Comparison of ENCODE assay signal across 22 cellular contexts in the genomic region with DNA sequence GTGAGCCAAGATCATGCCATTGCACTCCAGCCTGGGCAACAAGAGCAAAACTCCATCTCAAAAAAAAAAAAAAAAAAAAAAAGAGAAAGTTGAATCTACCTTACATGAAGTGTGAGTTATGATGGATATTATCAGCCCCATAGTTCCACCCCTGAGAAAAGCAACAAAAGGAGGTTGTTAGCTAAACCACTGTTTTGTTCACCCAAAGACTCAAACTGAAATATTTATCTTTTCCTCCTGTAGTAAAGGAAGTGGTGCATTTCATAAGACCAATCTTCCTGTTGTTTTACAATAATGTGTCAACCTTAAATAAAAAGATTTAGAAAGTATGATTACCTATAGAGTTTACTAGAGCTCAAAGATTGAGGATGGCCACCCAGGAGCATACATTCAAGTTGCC. TPM values are rescaled to one million over a fixed set of nuclear protein-coding genes. Genes with fewer than 3 reads are reported as not detected.
DNase-seq lines count a peak whose midpoint lies in the region; ATAC-seq and TF ChIP-seq lines count a peak whose summit lies in the region.
"Had no signal": no experiment of that assay in that cellular context is flagged by ENCODE, and none has a peak within 500 bp of the region (broad histone marks: within the 10 kb centered on the region; RNA-seq: fewer than 3 reads in every experiment).

No MANE protein-coding gene starts in this region.

- ATAC-seq in T-cell (replicated peaks in 1 of 4) (peak; percentile 74 to 92 (median 88)), GM18858 (IDR thresholded peaks at IDR 0.05; ENCODE audit: unreplicated experiment) (no peak)
- ATAC-seq: body of pancreas, HCT116, left colon, right cardiac atrium had no signal

- H3K9me3 Mint-ChIP-seq in activated naive CD4-positive, alpha-beta T cell treated with anti-CD3 and anti-CD28 coated beads, Interleukin-2, amount 10 ng/mL, durations not matched to agents 7 days and 5 days: peaks cover 11% of the 10 kb centered on the region
- H3K9me3 Mint-ChIP-seq in T-cell: peaks cover 0 to 5% (median 4%) of the 10 kb centered on the region in 3 donors
- peaks cover 4% of the 10 kb centered on the region for H3K9me3 Mint-ChIP-seq in activated T-helper 2 cell treated with anti-CD3 and anti-CD28 coated beads, Interferon-gamma antibody, Interleukin-2, Interleukin-4, amounts not matched to agents 10 μg/mL and 5 μg/mL and 100 μg/mL, durations not matched to agents 14 hours and 24 hours and 36 hours

- H3K27ac ChIP-seq in neutrophil: peak overlapping the region; percentile 43
- H3K27ac ChIP-seq: adrenal gland, body of pancreas, suprapubic skin had no signal

- H3K36me3 ChIP-seq in neutrophil: no peaks in the 10 kb centered on the region
- H3K36me3 ChIP-seq: adrenal gland, suprapubic skin had no signal

- H3K4me3 Mint-ChIP-seq in activated naive CD4-positive, alpha-beta T cell treated with anti-CD3 and anti-CD28 coated beads, Interleukin-2, amount 10 ng/mL, durations not matched to agents 7 days and 5 days: no peak overlapping the region
- H3K4me3 Mint-ChIP-seq in T-cell: peak overlapping the region; percentile 37 to 56 (median 55)
- no peak overlapping the region for H3K4me3 Mint-ChIP-seq in activated T-helper 2 cell treated with anti-CD3 and anti-CD28 coated beads, Interferon-gamma antibody, Interleukin-2, Interleukin-4, amounts not matched to agents 10 μg/mL and 5 μg/mL and 100 μg/mL, durations not matched to agents 14 hours and 24 hours and 36 hours (ENCODE audit: low read depth)
- H3K4me3 Mint-ChIP-seq: immature natural killer cell had no signal

- no peaks in the 10 kb centered on the region for H3K9me3 ChIP-seq in neutrophil
- H3K9me3 ChIP-seq: adrenal gland, body of pancreas, suprapubic skin had no signal

- peaks cover 17 to 19% of the 10 kb centered on the region in 2 experiments for H3K4me1 ChIP-seq in neutrophil (ENCODE audit: control insufficient read depth in 1 of 2, insufficient read depth in 1 of 2, low read depth in 1 of 2, low read length in 1 of 2)
- H3K4me1 ChIP-seq: adrenal gland, body of pancreas, suprapubic skin had no signal

- H3K27me3 ChIP-seq in neutrophil: no peaks in the 10 kb centered on the region
- H3K27me3 ChIP-seq: adrenal gland, body of pancreas, suprapubic skin had no signal

- CTCF ChIA-PET in activated naive CD4-positive, alpha-beta T cell treated with anti-CD3 and anti-CD28 coated beads, Interleukin-2, amount 10 ng/mL, durations not matched to agents 7 days and 5 days (lab: Charles Lee): interaction anchor here (0.8 to 1.2 kb wide), 4 partner anchors 8 to 31 kb away, joined by 3 to 5 read pairs (median 3); a partner anchor contains a TSS
- CTCF ChIA-PET in T-cell (lab: Charles Lee): interaction anchor here (0.6 to 1.0 kb wide), 3 partner anchors 25 to 555 kb away, joined by 3 to 9 read pairs (median 6); no protein-coding TSS in a partner anchor

- POLR2A ChIA-PET in T-cell (lab: Charles Lee): interaction anchor here (0.6 to 1.4 kb wide), 7 partner anchors 9 to 139 kb away, joined by 3 to 10 read pairs (median 4); no protein-coding TSS in a partner anchor

- in situ Hi-C loops in G401 (cut with HindIII; ENCODE audit: low sequenced_read_pairs): no loop called here

- peak overlapping the region; percentile 91 for H3K27ac Mint-ChIP-seq in activated naive CD4-positive, alpha-beta T cell treated with anti-CD3 and anti-CD28 coated beads, Interleukin-2, amount 10 ng/mL, durations not matched to agents 7 days and 5 days
- H3K27ac Mint-ChIP-seq in T-cell: peak overlapping the region; percentile 93 to 95
- peak overlapping the region; percentile 79 for H3K27ac Mint-ChIP-seq in activated T-helper 2 cell treated with anti-CD3 and anti-CD28 coated beads, Interferon-gamma antibody, Interleukin-2, Interleukin-4, amounts not matched to agents 10 μg/mL and 5 μg/mL and 100 μg/mL, durations not matched to agents 14 hours and 24 hours and 36 hours

- H3K4me1 Mint-ChIP-seq in activated naive CD4-positive, alpha-beta T cell treated with anti-CD3 and anti-CD28 coated beads, Interleukin-2, amount 10 ng/mL, durations not matched to agents 7 days and 5 days: peaks cover 30% of the 10 kb centered on the region
- peaks cover 31 to 34% (median 33%) of the 10 kb centered on the region in 3 donors for H3K4me1 Mint-ChIP-seq in T-cell
- H3K4me1 Mint-ChIP-seq in activated T-helper 2 cell treated with anti-CD3 and anti-CD28 coated beads, Interferon-gamma antibody, Interleukin-2, Interleukin-4, amounts not matched to agents 10 μg/mL and 5 μg/mL and 100 μg/mL, durations not matched to agents 14 hours and 24 hours and 36 hours (ENCODE audit: low read depth): peaks cover 26% of the 10 kb centered on the region

- TF ChIP-seq CTCF in neutrophil (IDR thresholded peaks at IDR 0.05): no peak

- H3K27me3 Mint-ChIP-seq in activated naive CD4-positive, alpha-beta T cell treated with anti-CD3 and anti-CD28 coated beads, Interleukin-2, amount 10 ng/mL, durations not matched to agents 7 days and 5 days: peaks cover 5% of the 10 kb centered on the region
- H3K27me3 Mint-ChIP-seq in T-cell: no peaks in the 10 kb centered on the region
- peaks cover 14% of the 10 kb centered on the region for H3K27me3 Mint-ChIP-seq in activated T-helper 2 cell treated with anti-CD3 and anti-CD28 coated beads, Interferon-gamma antibody, Interleukin-2, Interleukin-4, amounts not matched to agents 10 μg/mL and 5 μg/mL and 100 μg/mL, durations not matched to agents 14 hours and 24 hours and 36 hours (ENCODE audit: low read depth)

- peaks cover 5% of the 10 kb centered on the region for H3K36me3 Mint-ChIP-seq in activated naive CD4-positive, alpha-beta T cell treated with anti-CD3 and anti-CD28 coated beads, Interleukin-2, amount 10 ng/mL, durations not matched to agents 7 days and 5 days
- H3K36me3 Mint-ChIP-seq in T-cell: no peaks in the 10 kb centered on the region
- no peaks in the 10 kb centered on the region for H3K36me3 Mint-ChIP-seq in activated T-helper 2 cell treated with anti-CD3 and anti-CD28 coated beads, Interferon-gamma antibody, Interleukin-2, Interleukin-4, amounts not matched to agents 10 μg/mL and 5 μg/mL and 100 μg/mL, durations not matched to agents 14 hours and 24 hours and 36 hours (ENCODE audit: low read depth)
- H3K36me3 Mint-ChIP-seq: immature natural killer cell had no signal

- intact Hi-C loops in activated T-helper 2 cell treated with anti-CD3 and anti-CD28 coated beads, Interferon-gamma antibody, Interleukin-2, Interleukin-4, amounts not matched to agents 10 μg/mL and 5 μg/mL and 100 μg/mL, durations not matched to agents 14 hours and 24 hours and 36 hours (cut with micrococcal nuclease): loop anchor here (1.0 kb wide), 1 partner anchor 25 kb away; no protein-coding TSS in a partner anchor

- DNase-seq in activated naive CD4-positive, alpha-beta T cell treated with anti-CD3 and anti-CD28 coated beads, Interleukin-2, amount 10 ng/mL, durations not matched to agents 7 days and 5 days: no peak
- DNase-seq in activated naive CD4-positive, alpha-beta T cell (lab: John Stamatoyannopoulos, UW): no peak
- DNase-seq in T-cell (no peak), G401 (ENCODE audit: low spot score) (no peak)
- DNase-seq in activated T-helper 2 cell treated with anti-CD3 and anti-CD28 coated beads, Interferon-gamma antibody, Interleukin-2, Interleukin-4, amounts not matched to agents 10 μg/mL and 5 μg/mL and 100 μg/mL, durations not matched to agents 14 hours and 24 hours and 36 hours (ENCODE audit: low spot score): no peak
- DNase-seq: adrenal gland; body of pancreas; C1 segment of cervical spinal cord; hypothalamus; immature natural killer cell; KBM-7; left colon; NCI-H1436; NCI-H446; posterior cingulate gyrus; right cardiac atrium; RPMI8226; stimulated activated CD4-positive, alpha-beta T cell treated with anti-CD3 and anti-CD28 coated beads, Interleukin-2, amount 100 ng/mL, for 24 hours had no signal

- H3K4me3 ChIP-seq in neutrophil (ENCODE audit: low read depth in 1 of 2, low read length in 1 of 2): no peak overlapping the region
- H3K4me3 ChIP-seq: adrenal gland, body of pancreas, suprapubic skin had no signal

RNA-seq across cellular contexts. Expression of a gene that starts 18.7 kb away (rescaled TPM):
- total RNA-seq in T-cell: 10 to 100 TPM; 21.4 to 33.3 (median 22.2) TPM
- total RNA-seq in activated T-helper 2 cell treated with anti-CD3 and anti-CD28 coated beads, Interferon-gamma antibody, Interleukin-2, Interleukin-4, amounts not matched to agents 10 μg/mL and 5 μg/mL and 100 μg/mL, durations not matched to agents 14 hours and 24 hours and 36 hours: 47.1 and 54.0 TPM in 2 replicates
- 44.8 and 62.1 TPM in 2 replicates for total RNA-seq in G401 (2014; rRNA removed; shearing (Covaris generic))

RNA-seq across cellular contexts. Expression of a gene that starts 29.9 kb away (rescaled TPM):
- total RNA-seq in T-cell: 10 to 100 TPM; 45.8 to 55.9 (median 48.6) TPM
- 10.7 and 10.8 TPM in 2 replicates for total RNA-seq in activated T-helper 2 cell treated with anti-CD3 and anti-CD28 coated beads, Interferon-gamma antibody, Interleukin-2, Interleukin-4, amounts not matched to agents 10 μg/mL and 5 μg/mL and 100 μg/mL, durations not matched to agents 14 hours and 24 hours and 36 hours
- total RNA-seq in G401 (2014; rRNA removed; shearing (Covaris generic)): 2.7 and 7.3 TPM in 2 replicates

RNA-seq across cellular contexts. Expression of a gene that starts 31.0 kb away (rescaled TPM):
- total RNA-seq in T-cell: 100 to 1,000 TPM; 126 to 158 (median 151) TPM
- total RNA-seq in activated T-helper 2 cell treated with anti-CD3 and anti-CD28 coated beads, Interferon-gamma antibody, Interleukin-2, Interleukin-4, amounts not matched to agents 10 μg/mL and 5 μg/mL and 100 μg/mL, durations not matched to agents 14 hours and 24 hours and 36 hours: 190 and 192 TPM in 2 replicates
- total RNA-seq in G401 (2014; rRNA removed; shearing (Covaris generic)): 123 and 148 TPM in 2 replicates

Comparison
In these comparisons a context has a peak if more than half of its experiments do, and no peak if none do; other contexts are left out.
1. H3K4me3 Mint-ChIP-seq: peak in T-cell (3 of 3); none in activated naive CD4-positive, alpha-beta T cell treated with anti-CD3 and anti-CD28 coated beads, Interleukin-2, amount 10 ng/mL, durations not matched to agents 7 days and 5 days (single experiment) and activated T-helper 2 cell treated with anti-CD3 and anti-CD28 coated beads, Interferon-gamma antibody, Interleukin-2, Interleukin-4, amounts not matched to agents 10 μg/mL and 5 μg/mL and 100 μg/mL, durations not matched to agents 14 hours and 24 hours and 36 hours (single experiment).
2. Peak in every context shown above with its lines, with median percentiles within 50 percentile points of each other: H3K27ac Mint-ChIP-seq.